In genomic region chr2:66440011-66440542, GRCh38 we compare ENCODE assay signal across 9 cellular contexts. TPM values are rescaled to one million over a fixed set of nuclear protein-coding genes. Genes with fewer than 3 reads are reported as not detected.
DNase-seq lines count a peak whose midpoint lies in the region; ATAC-seq and TF ChIP-seq lines count a peak whose summit lies in the region.
"Had no signal": no experiment of that assay in that cellular context is flagged by ENCODE, and none has a peak within 500 bp of the region (broad histone marks: within the 10 kb centered on the region; RNA-seq: fewer than 3 reads in every experiment).

No MANE protein-coding gene starts in this region.

- ATAC-seq in RWPE2 (ENCODE audit: low read depth) (no peak), HG03045 (IDR thresholded peaks at IDR 0.05; ENCODE audit: unreplicated experiment) (no peak)
- ATAC-seq: naive thymus-derived CD4-positive, alpha-beta T cell had no signal

- no peak overlapping the region for H3K27ac Mint-ChIP-seq in osteocyte (ENCODE audit: unreplicated experiment)
- H3K27ac Mint-ChIP-seq: naive thymus-derived CD4-positive, alpha-beta T cell had no signal

- H3K4me3 ChIP-seq in AG04450 (ENCODE audit: low read depth, low read length): peak overlapping the region; percentile 91
- peak overlapping the region; percentile 81 for H3K4me3 ChIP-seq in RWPE2 (ENCODE audit: severe bottlenecking)
- peak overlapping the region; percentile 72 to 79 for H3K4me3 ChIP-seq in foreskin fibroblast (ENCODE audit: low read depth in 1 of 2, low read length in 2 of 2)

- peaks cover 89% of the 10 kb centered on the region for H3K27me3 Mint-ChIP-seq in osteocyte (ENCODE audit: unreplicated experiment)

- no peaks in the 10 kb centered on the region for H3K9me3 Mint-ChIP-seq in osteocyte (ENCODE audit: unreplicated experiment)

- H3K27ac ChIP-seq in AG04450 (ENCODE audit: low read depth, low read length): peak overlapping the region; percentile 95
- H3K27ac ChIP-seq in RWPE2 (ENCODE audit: poor library complexity, severe bottlenecking): peak overlapping the region; percentile 80

- CTCF ChIA-PET in AG04450 (lab: Charles Lee): interaction anchor here (0.5 to 1.2 kb wide), 3 partner anchors 60 to 1406 kb away, joined by 3 read pairs; no protein-coding TSS in a partner anchor

- H3K4me3 Mint-ChIP-seq in osteocyte (ENCODE audit: unreplicated experiment): peak overlapping the region; percentile 50

- H3K27me3 ChIP-seq in AG04450 (ENCODE audit: control insufficient read depth, insufficient read depth, low read length) (no peaks in the 10 kb centered on the region), RWPE2 (ENCODE audit: insufficient read depth, poor library complexity, severe bottlenecking) (no peaks in the 10 kb centered on the region)

- H3K36me3 ChIP-seq in RWPE2 (ENCODE audit: low read depth): peaks cover 53% of the 10 kb centered on the region

- H3K36me3 Mint-ChIP-seq in osteocyte (ENCODE audit: unreplicated experiment): no peaks in the 10 kb centered on the region

- H3K4me1 Mint-ChIP-seq in osteocyte (ENCODE audit: unreplicated experiment): peaks cover 19% of the 10 kb centered on the region

- no peak for DNase-seq in AG04450 (ENCODE audit: low read depth, low spot score)
- no peak for DNase-seq in RWPE2 (ENCODE audit: low spot score)
- peak; percentile 31 to 61 for DNase-seq in foreskin fibroblast
- DNase-seq in osteocyte (ENCODE audit: extremely low spot score, unreplicated experiment): no peak
- DNase-seq in COLO829 (ENCODE audit: low spot score): no peak
- DNase-seq in RPMI8226: no peak
- no peak for DNase-seq in activated gamma-delta T cell (lab: John Stamatoyannopoulos, UW)
- DNase-seq: naive thymus-derived CD4-positive, alpha-beta T cell had no signal

- no peaks in the 10 kb centered on the region for H3K4me1 ChIP-seq in RWPE2 (ENCODE audit: insufficient read depth, poor library complexity, severe bottlenecking)

- POLR2A ChIA-PET in AG04450 (lab: Yijun Ruan, JAX): interaction anchor here (0.7 kb wide), 2 partner anchors 12 to 137 kb away, joined by 3 read pairs; no protein-coding TSS in a partner anchor

- TF ChIP-seq CTCF in AG04450 (IDR thresholded peaks at IDR 0.05; ENCODE audit: low read depth, low read length) (no peak), RWPE2 (IDR thresholded peaks at IDR 0.05; ENCODE audit: poor library complexity, severe bottlenecking) (no peak), foreskin fibroblast (IDR thresholded peaks at IDR 0.05; ENCODE audit: low read depth, low read length) (no peak), osteocyte (IDR thresholded peaks at IDR 0.05) (no peak)

- no peaks in the 10 kb centered on the region; the same call in 1 of the 2 replicates for H3K9me3 ChIP-seq in AG04450 (ENCODE audit: control insufficient read depth, insufficient read depth, low read length)
- no peaks in the 10 kb centered on the region for H3K9me3 ChIP-seq in RWPE2 (ENCODE audit: severe bottlenecking)

RNA-seq across cellular contexts. Expression of gene MEIS1, which starts 5.2 kb away (rescaled TPM):
- 87.2 and 107 TPM in 2 replicates for polyA plus RNA-seq in AG04450 (2011; rRNA removed)
- polyA minus RNA-seq in AG04450 (2011; rRNA and poly(A)+ RNA removed): 505 and 558 TPM in 2 replicates
- total RNA-seq in osteocyte: 0.86 and 0.91 TPM in 2 replicates
- polyA plus RNA-seq: naive thymus-derived CD4-positive, alpha-beta T cell had no signal

Comparison
In these comparisons a context has a peak if more than half of its experiments do, and no peak if none do; other contexts are left out.
1. DNase-seq: peak in foreskin fibroblast (2 of 2); none in AG04450 (single experiment), RWPE2 (single experiment), osteocyte (single experiment), COLO829 (single experiment), RPMI8226 (single experiment) and activated gamma-delta T cell (single experiment).
2. Peak in every context shown above with its lines, with median percentiles within 50 percentile points of each other: H3K4me3 ChIP-seq.